15 cellular contexts compared by ENCODE assay signal in genomic region chr12:46414591-46415268, GRCh38.
"Had no signal": no experiment of that assay in that cellular context is flagged by ENCODE, and none has a peak within 500 bp of the region (broad histone marks: within the 10 kb centered on the region; RNA-seq: fewer than 3 reads in every experiment).

No MANE protein-coding gene starts in this region.

- H3K27ac Mint-ChIP-seq: activated CD8-positive, alpha-beta memory T cell treated with anti-CD3 and anti-CD28 coated beads, Interleukin-2, amount 10 ng/mL, durations not matched to agents 7 days and 5 days; activated naive CD4-positive, alpha-beta T cell treated with anti-CD3 and anti-CD28 coated beads, Interleukin-2, amount 10 ng/mL, durations not matched to agents 7 days and 5 days; stimulated activated effector memory CD8-positive, alpha-beta T cell treated with anti-CD3 and anti-CD28 coated beads, Interleukin-12 subunit alpha, Interleukin-12 subunit beta, amount 100 ng/mL, for 72 hours had no signal

- H3K27ac ChIP-seq: uterus, WERI-Rb-1 had no signal

- H3K36me3 Mint-ChIP-seq: stimulated activated effector memory CD8-positive, alpha-beta T cell treated with anti-CD3 and anti-CD28 coated beads, Interleukin-12 subunit alpha, Interleukin-12 subunit beta, amount 100 ng/mL, for 72 hours had no signal

- H3K27me3 ChIP-seq: ascending aorta, uterus had no signal

- ATAC-seq: activated CD8-positive, alpha-beta memory T cell treated with anti-CD3 and anti-CD28 coated beads, Interleukin-2, amount 10 ng/mL, durations not matched to agents 7 days and 5 days; stimulated activated effector memory CD8-positive, alpha-beta T cell treated with anti-CD3 and anti-CD28 coated beads, Interleukin-12 subunit alpha, Interleukin-12 subunit beta, amount 100 ng/mL, for 72 hours had no signal

- DNase-seq: activated CD4-positive, alpha-beta T cell treated with anti-CD3 and anti-CD28 coated beads, Interleukin-2, amount 50 U/mL, for 48 hours; activated CD8-positive, alpha-beta memory T cell treated with anti-CD3 and anti-CD28 coated beads, Interleukin-2, amount 10 ng/mL, durations not matched to agents 7 days and 5 days; activated naive CD4-positive, alpha-beta T cell treated with anti-CD3 and anti-CD28 coated beads, Interleukin-2, amount 10 ng/mL, durations not matched to agents 7 days and 5 days; activated T-cell treated with anti-CD3 and anti-CD28 coated beads, Interleukin-2, amount 50 U/mL, for 1 hour; glutamatergic neuron; hypothalamus; mesendoderm; stimulated activated CD4-positive, alpha-beta T cell treated with anti-CD3 and anti-CD28 coated beads, Interleukin-12 subunit alpha, Interleukin-12 subunit beta, amount 100 ng/mL, for 4 hours; T-helper 1 cell; T1000; uterus; WERI-Rb-1 had no signal

- H3K4me3 Mint-ChIP-seq: activated CD8-positive, alpha-beta memory T cell treated with anti-CD3 and anti-CD28 coated beads, Interleukin-2, amount 10 ng/mL, durations not matched to agents 7 days and 5 days; activated naive CD4-positive, alpha-beta T cell treated with anti-CD3 and anti-CD28 coated beads, Interleukin-2, amount 10 ng/mL, durations not matched to agents 7 days and 5 days; neural crest cell; stimulated activated effector memory CD8-positive, alpha-beta T cell treated with anti-CD3 and anti-CD28 coated beads, Interleukin-12 subunit alpha, Interleukin-12 subunit beta, amount 100 ng/mL, for 72 hours had no signal

- H3K4me3 ChIP-seq: ascending aorta, uterus had no signal

- H3K4me1 Mint-ChIP-seq: activated CD8-positive, alpha-beta memory T cell treated with anti-CD3 and anti-CD28 coated beads, Interleukin-2, amount 10 ng/mL, durations not matched to agents 7 days and 5 days; activated naive CD4-positive, alpha-beta T cell treated with anti-CD3 and anti-CD28 coated beads, Interleukin-2, amount 10 ng/mL, durations not matched to agents 7 days and 5 days; stimulated activated effector memory CD8-positive, alpha-beta T cell treated with anti-CD3 and anti-CD28 coated beads, Interleukin-12 subunit alpha, Interleukin-12 subunit beta, amount 100 ng/mL, for 72 hours had no signal

- H3K9me3 ChIP-seq: ascending aorta, uterus had no signal

- H3K9me3 Mint-ChIP-seq: stimulated activated effector memory CD8-positive, alpha-beta T cell treated with anti-CD3 and anti-CD28 coated beads, Interleukin-12 subunit alpha, Interleukin-12 subunit beta, amount 100 ng/mL, for 72 hours had no signal

- H3K36me3 ChIP-seq: ascending aorta, uterus, WERI-Rb-1 had no signal
